In the genomic region with DNA sequence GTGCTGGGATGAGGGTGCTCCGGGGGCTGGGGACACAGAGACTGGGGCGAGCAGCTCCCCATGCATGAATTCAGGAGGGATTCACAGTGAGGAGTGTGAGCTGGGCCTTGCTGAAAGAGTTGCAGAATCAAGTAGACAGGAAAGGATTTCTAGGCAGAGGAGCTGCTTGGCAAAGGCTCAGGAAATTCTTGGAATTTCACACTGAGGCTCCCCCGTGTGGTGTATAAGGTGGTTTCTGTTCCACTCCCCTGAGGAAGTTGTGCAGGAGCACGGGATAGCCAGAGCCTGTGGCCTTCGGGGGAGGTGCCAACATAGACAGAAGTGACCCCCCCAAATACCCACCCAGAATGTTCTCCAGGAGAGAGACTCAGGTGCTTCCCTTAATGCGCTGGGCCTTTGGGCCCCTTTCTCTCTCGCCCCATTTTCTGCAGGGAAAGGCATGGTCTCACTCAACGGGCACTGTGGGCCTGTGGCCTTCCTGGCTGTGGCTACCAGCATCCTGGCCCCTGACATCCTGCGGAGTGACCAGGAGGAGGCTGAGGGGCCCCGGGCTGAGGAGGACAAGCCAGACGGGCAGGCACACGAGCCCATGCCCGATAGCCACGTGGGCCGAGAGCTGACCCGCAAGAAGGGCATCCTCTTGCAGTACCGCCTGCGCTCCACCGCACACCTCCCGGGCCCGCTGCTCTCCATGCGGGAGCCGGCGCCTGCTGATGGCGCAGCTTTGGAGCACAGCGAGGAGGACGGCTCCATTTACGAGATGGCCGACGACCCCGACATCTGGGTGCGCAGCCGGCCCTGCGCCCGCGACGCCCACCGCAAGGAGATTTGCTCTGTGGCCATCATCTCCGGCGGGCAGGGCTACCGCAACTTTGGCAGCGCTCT, we compare ENCODE assay signal across 9 cellular contexts. TPM values are rescaled to one million over a fixed set of nuclear protein-coding genes. Genes with fewer than 3 reads are reported as not detected.
DNase-seq lines count a peak whose midpoint lies in the region; ATAC-seq, FAIRE-seq and TF ChIP-seq lines count a peak whose summit lies in the region.
"Had no signal": no experiment of that assay in that cellular context is flagged by ENCODE, and none has a peak within 500 bp of the region (broad histone marks: within the 10 kb centered on the region; RNA-seq: fewer than 3 reads in every experiment).

No MANE protein-coding gene starts in this region.

- H3K27ac ChIP-seq in ascending aorta = no peak overlapping the region

- H3K4me1 ChIP-seq in ascending aorta = no peaks in the 10 kb centered on the region

- TF ChIP-seq CTCF in WI38 (IDR thresholded peaks at IDR 0.05; ENCODE audit: low read depth, low read length) (peak; percentile 39; the same call in 1 of the 2 replicates), ascending aorta (IDR thresholded peaks at IDR 0.05) (no peak)

- intact Hi-C loops in left cardiac atrium (cut with DNase I) (loop anchor here in 1 of 2 donors (10.0 kb wide), 1 partner anchor 128 kb away; no protein-coding TSS in a partner anchor), ascending aorta (cut with DNase I) (no loop called here)

- peak; percentile 71 for DNase-seq in H54 (ENCODE audit: insufficient read length, low spot score)
- no peak for DNase-seq in left cardiac atrium
- DNase-seq in putamen (ENCODE audit: low spot score) = peak; percentile 34
- DNase-seq in DMS153 (lab: John Stamatoyannopoulos, UW) = no peak
- DNase-seq in KG1 (lab: John Stamatoyannopoulos, UW) = no peak
- no peak for DNase-seq in ascending aorta (ENCODE audit: low spot score in 2 of 2)

- TF ChIP-seq POLR2A in H54 (IDR thresholded peaks at IDR 0.05; ENCODE audit: low read depth, low read length) = no peak

- peaks cover 58 to 72% of the 10 kb centered on the region in 2 donors for H3K36me3 ChIP-seq in ascending aorta

- H3K4me3 ChIP-seq in WI38 (ENCODE audit: low read depth, low read length) (no peak overlapping the region), ascending aorta (no peak overlapping the region)

- FAIRE-seq in H54 (lab: Jason Lieb, UNC) = peak; percentile 67
- FAIRE-seq: colon had no signal

- ATAC-seq in left cardiac atrium (peak; percentile 46 to 65), HG02759 (IDR thresholded peaks at IDR 0.05; ENCODE audit: unreplicated experiment) (no peak)

- no peaks in the 10 kb centered on the region for H3K27me3 ChIP-seq in ascending aorta

- H3K9me3 ChIP-seq in ascending aorta = no peaks in the 10 kb centered on the region

RNA-seq across cellular contexts. Expression of gene ACTL8, which starts 58.5 kb away (rescaled TPM):
- total RNA-seq in left cardiac atrium (not detected), ascending aorta (not detected)

Comparison
In these comparisons a context has a peak if more than half of its experiments do, and no peak if none do; other contexts are left out.
1. DNase-seq: peak in H54 (single experiment) and putamen (single experiment); none in left cardiac atrium (single experiment), DMS153 (single experiment), KG1 (single experiment) and ascending aorta (0 of 2).